19 cellular contexts compared by ENCODE assay signal in the genomic region with DNA sequence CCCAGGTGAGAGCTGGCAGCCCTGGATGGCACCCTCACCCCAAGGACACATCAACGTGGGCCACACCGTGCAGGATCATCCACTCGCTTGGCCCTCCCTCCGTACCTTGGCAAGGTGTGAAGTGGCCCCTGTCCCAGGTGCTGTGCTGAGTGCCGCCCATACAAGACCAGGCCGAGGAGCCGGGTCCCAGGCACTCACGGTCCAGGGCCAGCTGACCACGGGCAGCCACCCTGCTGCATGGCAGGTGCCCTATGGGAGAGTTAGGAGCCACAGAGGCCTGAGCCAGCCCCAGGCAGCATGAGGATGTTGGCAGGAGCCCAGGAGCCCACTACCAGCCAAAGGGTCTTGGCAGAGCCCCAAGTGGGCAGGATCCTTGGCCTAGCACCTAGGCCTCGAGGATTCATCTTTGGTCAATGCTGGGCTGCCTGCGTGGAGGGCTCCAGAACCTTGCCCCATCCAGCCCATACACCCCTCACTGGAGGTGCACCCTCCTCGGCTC. TPM values are rescaled to one million over a fixed set of nuclear protein-coding genes. Genes with fewer than 3 reads are reported as not detected.
DNase-seq lines count a peak whose midpoint lies in the region; ATAC-seq, FAIRE-seq and TF ChIP-seq lines count a peak whose summit lies in the region.
"Had no signal": no experiment of that assay in that cellular context is flagged by ENCODE, and none has a peak within 500 bp of the region (broad histone marks: within the 10 kb centered on the region; RNA-seq: fewer than 3 reads in every experiment).

No MANE protein-coding gene starts in this region.

- no peaks in the 10 kb centered on the region for H3K36me3 ChIP-seq in K562 (ENCODE audit: control insufficient read depth, insufficient read depth, low read length)
- H3K36me3 ChIP-seq: SJSA1 had no signal

- CTCF ChIA-PET in K562 (lab: Yijun Ruan, JAX; ENCODE audit: low intra/inter-chr PET ratio): interaction anchor here (0.5 kb wide), 1 partner anchor 1267 kb away, joined by 4 read pairs; no protein-coding TSS in a partner anchor

- intact Hi-C loops in K562 (cut with micrococcal nuclease): no loop called here

- peaks cover 35 to 68% of the 10 kb centered on the region in 2 experiments; a peak in 4 of 5 replicates for H3K27me3 ChIP-seq in K562 (ENCODE audit: control insufficient read depth in 2 of 2, insufficient read depth in 2 of 2, low read length in 2 of 2)
- H3K27me3 ChIP-seq: SJSA1 had no signal

- peaks cover 51% of the 10 kb centered on the region for H4K20me1 ChIP-seq in K562 (replicated peaks; ENCODE audit: control insufficient read depth, insufficient read depth, low read length)

- no peak for TF ChIP-seq CTCF in K562 (IDR thresholded peaks at IDR 0.05 in 2 of 3, conservative IDR thresholded peaks at IDR 0.05 in 1 of 3; ENCODE audit: insufficient read depth in 2 of 3, low read depth in 1 of 3, low read length in 3 of 3)

- 7% methylated on average over 12 of the region's 12 CpGs for WGBS in K562 (ENCODE audit: insufficient coverage, low coverage, missing lambda C conversion rate)

- no peak for FAIRE-seq in K562 (lab: Jason Lieb, UNC)
- FAIRE-seq: GM12891, GM18507, HepG2 had no signal

- in situ Hi-C loops in K562 (cut with MboI) (no loop called here), ACHN (cut with HindIII; ENCODE audit: low pct_ligation_motif_present, low pct_unique_long_range_greater_than_20kb, low sequenced_read_pairs) (no loop called here)

- H3K27ac ChIP-seq in K562 (ENCODE audit: extremely low read depth, low read depth, low read length) (no peak overlapping the region), temporal lobe (ENCODE audit: low read depth, low read length) (peak overlapping the region; percentile 81)
- H3K27ac ChIP-seq: SJSA1 had no signal

- DNase-seq in DMS79 treated with DMSO at 0.1 percent for 48 hours (lab: John Stamatoyannopoulos, UW) (peak; percentile 19), NCI-H2029 treated with DMSO at 0.1 percent for 48 hours (lab: John Stamatoyannopoulos, UW) (peak; percentile 8), K562 (ENCODE audit: extremely low read depth in 1 of 4, low spot score in 3 of 4) (no peak), A172 (ENCODE audit: low spot score) (no peak), ACHN (no peak), pons (ENCODE audit: low spot score) (no peak)
- DNase-seq: CD4-positive, alpha-beta T cell; DMS153; KG1; NCI-H1436; NCI-H2081; SW 1271; T-helper 2 cell had no signal

- H3K4me1 ChIP-seq in K562 (replicated peaks in 1 of 2; ENCODE audit: control insufficient read depth in 2 of 2, insufficient read depth in 2 of 2, low read length in 2 of 2): peaks cover 9 to 50% of the 10 kb centered on the region in 2 experiments; a peak in 3 of 5 replicates

- peak overlapping the region in 1 of 2 experiments; percentile 15; a peak in 2 of 4 replicates for H3K9ac ChIP-seq in K562 (ENCODE audit: insufficient read depth in 1 of 2, low read depth in 2 of 2, low read length in 2 of 2)

- no peak overlapping the region for H3K4me2 ChIP-seq in K562 (ENCODE audit: insufficient read depth, low read length)

- no peaks in the 10 kb centered on the region for H3K9me3 ChIP-seq in K562 (replicated peaks; ENCODE audit: control insufficient read depth, insufficient read depth, low read depth, low read length)

- H3K9me1 ChIP-seq in K562 (ENCODE audit: control insufficient read depth, insufficient read depth, low read length): peaks cover 5% of the 10 kb centered on the region

- TF ChIP-seq EP300 in K562 (IDR thresholded peaks at IDR 0.05; ENCODE audit: low read length): no peak

- ATAC-seq in K562: no peak
- ATAC-seq: HepG2, Panc1 had no signal

- BruUV-seq in K562 (replicated peaks; lab: Mats Ljungman, UMichigan): no TSS peak

- POLR2A ChIA-PET in K562 (lab: Yijun Ruan, JAX): interaction anchor here (0.5 to 3.8 kb wide), 8 partner anchors 10 to 312 kb away, joined by 3 to 22 read pairs (median 4); a partner anchor contains a TSS

- no peak overlapping the region for H2AFZ ChIP-seq in K562 (ENCODE audit: low read depth, low read length)

- no peak for TF ChIP-seq POLR2A in K562 (conservative IDR thresholded peaks at IDR 0.05)

- no peak overlapping the region for H3K4me3 ChIP-seq in K562
- H3K4me3 ChIP-seq: SJSA1 had no signal

- no peak for TF ChIP-seq RAD21 in K562 (CRISPR knock-in tag; conservative IDR thresholded peaks at IDR 0.05 in 1 of 2, IDR thresholded peaks at IDR 0.05 in 1 of 2)

- no peaks in the 10 kb centered on the region for H3K79me2 ChIP-seq in K562 (ENCODE audit: control insufficient read depth, insufficient read depth, low read length)

TF ChIP-seq in K562, 482 proteins besides CTCF, POLR2A, EP300 and RAD21 (continues in another document):
- TF ChIP-seq BHLHE40 (IDR thresholded peaks at IDR 0.05; ENCODE audit: low read length) (no peak), KLF13 (tag; IDR thresholded peaks at IDR 0.05; ENCODE audit: borderline replicate concordance, low read depth) (no peak), ZFPM2 (CRISPR knock-in tag; IDR thresholded peaks at IDR 0.05) (no peak), EGR1 (conservative IDR thresholded peaks at IDR 0.05) (no peak), RB1 (IDR thresholded peaks at IDR 0.05; ENCODE audit: low read depth) (no peak), NFIX (CRISPR knock-in tag; IDR thresholded peaks at IDR 0.05; ENCODE audit: low read depth) (no peak), PTRF (tag; IDR thresholded peaks at IDR 0.05) (no peak)
- TF ChIP-seq, protein P1, sequence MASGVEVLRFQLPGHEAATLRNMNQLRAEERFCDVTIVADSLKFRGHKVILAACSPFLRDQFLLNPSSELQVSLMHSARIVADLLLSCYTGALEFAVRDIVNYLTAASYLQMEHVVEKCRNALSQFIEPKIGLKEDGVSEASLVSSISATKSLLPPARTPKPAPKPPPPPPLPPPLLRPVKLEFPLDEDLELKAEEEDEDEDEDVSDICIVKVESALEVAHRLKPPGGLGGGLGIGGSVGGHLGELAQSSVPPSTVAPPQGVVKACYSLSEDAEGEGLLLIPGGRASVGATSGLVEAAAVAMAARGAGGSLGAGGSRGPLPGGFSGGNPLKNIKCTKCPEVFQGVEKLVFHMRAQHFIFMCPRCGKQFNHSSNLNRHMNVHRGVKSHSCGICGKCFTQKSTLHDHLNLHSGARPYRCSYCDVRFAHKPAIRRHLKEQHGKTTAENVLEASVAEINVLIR (CRISPR knock-in tag; IDR thresholded peaks at IDR 0.05): no peak
- TF ChIP-seq, protein P2, sequence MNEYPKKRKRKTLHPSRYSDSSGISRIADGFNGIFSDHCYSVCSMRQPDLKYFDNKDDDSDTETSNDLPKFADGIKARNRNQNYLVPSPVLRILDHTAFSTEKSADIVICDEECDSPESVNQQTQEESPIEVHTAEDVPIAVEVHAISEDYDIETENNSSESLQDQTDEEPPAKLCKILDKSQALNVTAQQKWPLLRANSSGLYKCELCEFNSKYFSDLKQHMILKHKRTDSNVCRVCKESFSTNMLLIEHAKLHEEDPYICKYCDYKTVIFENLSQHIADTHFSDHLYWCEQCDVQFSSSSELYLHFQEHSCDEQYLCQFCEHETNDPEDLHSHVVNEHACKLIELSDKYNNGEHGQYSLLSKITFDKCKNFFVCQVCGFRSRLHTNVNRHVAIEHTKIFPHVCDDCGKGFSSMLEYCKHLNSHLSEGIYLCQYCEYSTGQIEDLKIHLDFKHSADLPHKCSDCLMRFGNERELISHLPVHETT (CRISPR knock-in tag; conservative IDR thresholded peaks at IDR 0.05 in 1 of 2, IDR thresholded peaks at IDR 0.05 in 1 of 2): no peak
- TF ChIP-seq, protein P3, sequence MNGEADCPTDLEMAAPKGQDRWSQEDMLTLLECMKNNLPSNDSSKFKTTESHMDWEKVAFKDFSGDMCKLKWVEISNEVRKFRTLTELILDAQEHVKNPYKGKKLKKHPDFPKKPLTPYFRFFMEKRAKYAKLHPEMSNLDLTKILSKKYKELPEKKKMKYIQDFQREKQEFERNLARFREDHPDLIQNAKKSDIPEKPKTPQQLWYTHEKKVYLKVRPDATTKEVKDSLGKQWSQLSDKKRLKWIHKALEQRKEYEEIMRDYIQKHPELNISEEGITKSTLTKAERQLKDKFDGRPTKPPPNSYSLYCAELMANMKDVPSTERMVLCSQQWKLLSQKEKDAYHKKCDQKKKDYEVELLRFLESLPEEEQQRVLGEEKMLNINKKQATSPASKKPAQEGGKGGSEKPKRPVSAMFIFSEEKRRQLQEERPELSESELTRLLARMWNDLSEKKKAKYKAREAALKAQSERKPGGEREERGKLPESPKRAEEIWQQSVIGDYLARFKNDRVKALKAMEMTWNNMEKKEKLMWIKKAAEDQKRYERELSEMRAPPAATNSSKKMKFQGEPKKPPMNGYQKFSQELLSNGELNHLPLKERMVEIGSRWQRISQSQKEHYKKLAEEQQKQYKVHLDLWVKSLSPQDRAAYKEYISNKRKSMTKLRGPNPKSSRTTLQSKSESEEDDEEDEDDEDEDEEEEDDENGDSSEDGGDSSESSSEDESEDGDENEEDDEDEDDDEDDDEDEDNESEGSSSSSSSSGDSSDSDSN (IDR thresholded peaks at IDR 0.05; ENCODE audit: borderline replicate concordance in 1 of 2, low read depth in 2 of 2, low read length in 2 of 2): 0 out of 4 replicates have a peak, but pooled peaks of 1 of the 2 experiments have one; percentile 8

RNA-seq across cellular contexts. Expression of a gene that starts 19.6 kb away (rescaled TPM):
- 0.62 and 4.8 TPM in 2 replicates for total RNA-seq in K562 (2011; cell fraction: chromatin; rRNA removed; ENCODE audit: low replicate concordance)
- total RNA-seq in K562 (2011; cell fraction: nucleolus; rRNA removed): 7.4 and 9.8 TPM in 2 replicates
- total RNA-seq in K562 (2011; cell fraction: nucleoplasm; rRNA removed): 3.2 and 3.7 TPM in 2 replicates
- total RNA-seq in K562 (2014; rRNA removed) (1.5 and 2.3 TPM in 2 replicates), K562 (2014; rRNA removed; fragmentation: Illumina TruSeq; extraction: Trizol) (not detected in 2 replicates), K562 (2015; rRNA removed; fragmentation: Illumina TruSeq; extraction: Trizol) (0.41 and 0.43 TPM in 2 replicates), K562 (2021) (2.8 and 3.0 TPM in 2 replicates), temporal lobe (7.6 TPM)
- polyA plus RNA-seq in K562 (2011; rRNA removed) (1.3 and 4.4 TPM in 2 replicates), K562 (2014; fragmentation: Illumina TruSeq; extraction: Trizol) (0.46 TPM in 1 of 2 replicates, not detected in the other), K562 (2014; fragmentation: Nextera tagmentation; extraction: Ambion mirVana) (under 1 TPM in 1 of 2 experiments, not detected in 1; 0.04 TPM), K562 (2014; rRNA removed) (1.2 and 2.3 TPM in 2 replicates)
- 5.9 and 9.9 TPM in 2 replicates for polyA plus RNA-seq in K562 (2011; cell fraction: cytosol; rRNA removed)
- polyA plus RNA-seq in K562 (2011; cell fraction: nucleus; rRNA removed): 2.9 and 3.5 TPM in 2 replicates
- 2.9 and 4.6 TPM in 2 replicates for polyA plus RNA-seq in K562 (2012)
- polyA minus RNA-seq in K562 (2011; rRNA and poly(A)+ RNA removed): 1.0 and 1.5 TPM in 2 replicates
- 5.1 and 13.6 TPM in 2 replicates for polyA minus RNA-seq in K562 (2011; cell fraction: cytosol; rRNA and poly(A)+ RNA removed)
- polyA minus RNA-seq in K562 (2011; cell fraction: nucleus; rRNA and poly(A)+ RNA removed): 0.40 and 1.3 TPM in 2 replicates
- 10.9 and 15.6 TPM in 2 replicates for total RNA-seq in A172 (2014; rRNA removed; shearing (Covaris generic))

Comparison
In these comparisons a context has a peak if more than half of its experiments do, and no peak if none do; other contexts are left out.
1. DNase-seq: peak in DMS79 treated with DMSO at 0.1 percent for 48 hours (single experiment) and NCI-H2029 treated with DMSO at 0.1 percent for 48 hours (single experiment); none in K562 (0 of 4), A172 (single experiment), ACHN (single experiment) and pons (single experiment).